Comparison of ENCODE assay signal across 8 cellular contexts in the genomic region with DNA sequence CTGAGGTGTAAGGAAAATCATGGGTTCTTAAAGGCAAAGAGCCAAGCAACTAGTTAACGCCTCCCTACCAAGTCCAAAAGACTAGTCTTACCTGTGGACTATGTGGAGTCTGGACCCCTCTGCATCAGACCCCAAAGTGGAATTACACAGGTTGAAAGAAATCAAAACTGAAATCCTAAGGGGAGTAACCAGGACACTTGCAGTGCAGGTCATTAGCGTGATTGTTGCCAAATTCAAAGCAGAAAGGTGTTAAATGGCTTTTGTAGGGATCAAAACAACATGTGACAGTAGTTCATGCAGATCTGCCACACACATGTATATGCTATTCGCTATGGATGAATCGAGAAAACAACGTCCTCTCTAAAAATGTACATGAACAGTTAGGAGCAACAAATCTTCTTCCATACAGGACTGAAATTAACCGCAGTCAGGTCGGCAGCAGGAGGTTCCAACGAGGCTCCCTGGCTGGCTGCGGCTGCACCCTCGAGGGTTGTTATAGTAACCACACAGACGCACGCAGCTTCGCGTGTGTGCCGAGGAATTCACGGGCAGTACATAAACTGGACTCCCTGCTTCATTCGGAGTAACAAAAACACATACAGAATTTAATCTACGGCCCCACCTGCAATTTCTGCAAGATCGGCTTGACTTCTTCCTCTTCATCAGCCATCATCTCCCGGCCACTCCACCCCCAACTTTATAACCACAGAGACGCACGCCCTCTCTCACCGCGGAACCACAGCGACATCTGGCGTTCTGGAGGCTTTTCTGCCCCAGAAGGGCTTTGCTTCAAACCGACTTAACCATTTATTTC. TPM values are rescaled to one million over a fixed set of nuclear protein-coding genes. Genes with fewer than 3 reads are reported as not detected.
DNase-seq lines count a peak whose midpoint lies in the region; ATAC-seq and TF ChIP-seq lines count a peak whose summit lies in the region.

A gene with protein sequence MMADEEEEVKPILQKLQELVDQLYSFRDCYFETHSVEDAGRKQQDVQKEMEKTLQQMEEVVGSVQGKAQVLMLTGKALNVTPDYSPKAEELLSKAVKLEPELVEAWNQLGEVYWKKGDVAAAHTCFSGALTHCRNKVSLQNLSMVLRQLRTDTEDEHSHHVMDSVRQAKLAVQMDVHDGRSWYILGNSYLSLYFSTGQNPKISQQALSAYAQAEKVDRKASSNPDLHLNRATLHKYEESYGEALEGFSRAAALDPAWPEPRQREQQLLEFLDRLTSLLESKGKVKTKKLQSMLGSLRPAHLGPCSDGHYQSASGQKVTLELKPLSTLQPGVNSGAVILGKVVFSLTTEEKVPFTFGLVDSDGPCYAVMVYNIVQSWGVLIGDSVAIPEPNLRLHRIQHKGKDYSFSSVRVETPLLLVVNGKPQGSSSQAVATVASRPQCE (minus strand): TSS at position 687 of the 814 bp plus-strand sequence. CDS start 14 bp downstream, at position 673.

- H4K20me1 ChIP-seq in DOHH2 (ENCODE audit: control insufficient read depth, insufficient read depth, low read depth, low read length): no peaks in the 10 kb centered on the region; the same call in 1 of the 2 replicates

- peaks cover 20% of the 10 kb centered on the region for H3K4me1 ChIP-seq in DOHH2 (ENCODE audit: control insufficient read depth, low read length)

- TF ChIP-seq CTCF in DOHH2 (IDR thresholded peaks at IDR 0.05; ENCODE audit: low read depth, low read length, poor library complexity, severe bottlenecking): peak; percentile 90
- peak; percentile 74 for TF ChIP-seq CTCF in natural killer cell (IDR thresholded peaks at IDR 0.05)

- peaks cover 16 to 26% of the 10 kb centered on the region in 2 donors for H3K4me1 Mint-ChIP-seq in natural killer cell

- H3K9me3 Mint-ChIP-seq in natural killer cell: no peaks in the 10 kb centered on the region

- H3K36me3 Mint-ChIP-seq in natural killer cell: peaks cover 2% of the 10 kb centered on the region

- no peaks in the 10 kb centered on the region for H3K9me3 ChIP-seq in DOHH2 (ENCODE audit: control insufficient read depth, insufficient read depth, low read length)

- peak; percentile 91 for DNase-seq in Kasumi-1 (lab: John Stamatoyannopoulos, UW)
- peak; percentile 86 for DNase-seq in RKO (ENCODE audit: low spot score)
- DNase-seq in activated T-helper 1 cell treated with Interleukin-2 at 50 U/mL for 16 hours (ENCODE audit: low read depth): peak; percentile 82
- DNase-seq in fibroblast of peridontal ligament (ENCODE audit: extremely low read depth): peak; percentile 94
- peak; percentile 91 for DNase-seq in natural killer cell
- peak; percentile 85 for DNase-seq in stimulated activated naive CD4-positive, alpha-beta T cell treated with Interleukin-2 at 50 U/mL for 16 hours (lab: John Stamatoyannopoulos, UW)

- H3K79me2 ChIP-seq in DOHH2 (ENCODE audit: control insufficient read depth, low read length): peaks cover 30% of the 10 kb centered on the region

- peak; percentile 82 for ATAC-seq in GM21825 (IDR thresholded peaks at IDR 0.05; ENCODE audit: unreplicated experiment)
- ATAC-seq in natural killer cell: peak; percentile 99 to 100 (median 99)

- H3K36me3 ChIP-seq in DOHH2 (ENCODE audit: control insufficient read depth, low read length): peaks cover 15% of the 10 kb centered on the region

- H3K4me3 Mint-ChIP-seq in natural killer cell: peak within 1 kb of the TSS; percentile 92

- H3K27ac Mint-ChIP-seq in natural killer cell: peak within 1 kb of the TSS; percentile 77 to 82

- H3K27me3 Mint-ChIP-seq in natural killer cell (ENCODE audit: low read depth in 2 of 2): no peaks in the 10 kb centered on the region

- H3K4me2 ChIP-seq in DOHH2 (ENCODE audit: low read length): peak within 1 kb of the TSS; percentile 100

- H3F3A ChIP-seq in DOHH2 (ENCODE audit: control insufficient read depth, insufficient read depth): peaks cover 27% of the 10 kb centered on the region

- H3K4me3 ChIP-seq in DOHH2 (ENCODE audit: low read length): peak within 1 kb of the TSS; percentile 100

- no peaks in the 10 kb centered on the region for H3K27me3 ChIP-seq in DOHH2 (ENCODE audit: control insufficient read depth, low read length)

- H3K27ac ChIP-seq in DOHH2 (ENCODE audit: low read depth, low read length): peak within 1 kb of the TSS; percentile 38; the same call in 1 of the 2 replicates

- intact Hi-C loops in natural killer cell (cut with micrococcal nuclease): loop anchor here (1.0 to 5.0 kb wide), 2 partner anchors 22 to 377 kb away; a partner anchor contains a TSS

- no peaks in the 10 kb centered on the region for H3K9me2 ChIP-seq in DOHH2 (replicated peaks; ENCODE audit: control insufficient read depth, low read length)

RNA-seq across cellular contexts. Expression of the gene that starts here (rescaled TPM):
- 10 to 100 TPM; 18.1 to 23.5 (median 21.6) TPM for total RNA-seq in natural killer cell

Comparison
In these comparisons a context has a peak if more than half of its experiments do, and no peak if none do; other contexts are left out.
1. Peak in every context shown above with its lines: DNase-seq, ATAC-seq, H3K4me3 ChIP-seq and H3K27ac ChIP-seq.